26 cellular contexts compared by ENCODE assay signal in the genomic region with DNA sequence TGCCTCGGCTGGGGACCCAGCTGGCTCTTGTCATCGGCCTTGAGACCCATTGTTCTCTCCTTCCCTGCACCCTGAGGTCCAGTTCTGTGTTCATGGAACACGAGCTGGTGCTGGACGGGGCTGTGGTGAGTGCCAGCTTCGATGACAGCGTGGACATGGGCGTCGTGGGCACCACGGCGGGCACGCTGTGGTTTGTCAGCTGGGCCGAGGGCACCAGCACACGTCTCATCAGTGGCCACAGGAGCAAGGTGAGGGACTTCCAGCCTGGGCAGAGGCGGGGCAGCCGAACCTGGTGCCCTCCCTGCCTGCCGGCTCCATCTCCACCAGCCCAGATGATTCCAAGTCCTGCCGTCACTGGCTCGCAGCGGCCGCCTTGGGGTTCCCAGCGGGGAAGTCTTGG. TPM values are rescaled to one million over a fixed set of nuclear protein-coding genes. Genes with fewer than 3 reads are reported as not detected.
DNase-seq lines count a peak whose midpoint lies in the region; ATAC-seq and TF ChIP-seq lines count a peak whose summit lies in the region.
"Had no signal": no experiment of that assay in that cellular context is flagged by ENCODE, and none has a peak within 500 bp of the region (broad histone marks: within the 10 kb centered on the region; RNA-seq: fewer than 3 reads in every experiment).

No MANE protein-coding gene starts in this region.

- H2AFZ ChIP-seq in HCT116 (ENCODE audit: low read depth, low read length, poor library complexity, severe bottlenecking), result no peak overlapping the region
- H2AFZ ChIP-seq in neuronal stem cell (ENCODE audit: low read length), result no peak overlapping the region

- TF ChIP-seq RAD21 in HCT116 (IDR thresholded peaks at IDR 0.05; ENCODE audit: low read depth), result no peak

- H3K4me1 ChIP-seq in HCT116 (ENCODE audit: control insufficient read depth in 1 of 2, insufficient read depth in 2 of 2, low read length in 2 of 2) (peaks cover 3 to 12% of the 10 kb centered on the region in 2 experiments; a peak in 2 of 4 replicates), HEK293 (ENCODE audit: control insufficient read depth, insufficient read depth, low read length) (peaks cover 3% of the 10 kb centered on the region; the same call in 1 of the 2 replicates), neuronal stem cell (ENCODE audit: control insufficient read depth in 2 of 2, insufficient read depth in 1 of 2, low read depth in 1 of 2, low read length in 2 of 2) (peaks cover 3 to 6% of the 10 kb centered on the region in 2 donors)

- DNase-seq in HCT116 (ENCODE audit: low read depth, low spot score), result no peak
- no peak for DNase-seq in activated T-helper 1 cell treated with anti-CD3 and anti-CD28 coated beads, Interleukin-12 subunit alpha, Interleukin-12 subunit beta, Interleukin-2, Interleukin-4 antibody, amounts not matched to agents 30 ng/mL and 10 ng/mL and 1 ng/mL, durations not matched to agents 14 hours and 24 hours and 36 hours (ENCODE audit: low spot score)
- DNase-seq in neuronal stem cell (ENCODE audit: low spot score), result no peak
- no peak for DNase-seq in NCI-H524 (lab: John Stamatoyannopoulos, UW)
- DNase-seq in retina, result no peak
- DNase-seq in RKO (ENCODE audit: low spot score), result no peak
- DNase-seq: 8988T; ACHN; BE2C; C1 segment of cervical spinal cord; CD4-positive, alpha-beta memory T cell; CD4-positive, CD25-positive, alpha-beta regulatory T cell; CD8-positive, alpha-beta memory T cell; COR-L47; DMS 273 treated with DMSO at 0.1 percent for 48 hours; DMS153; DMS53; DMS79; DND-41; EL; GDM1 had no signal

- H3K27ac ChIP-seq in HCT116 (ENCODE audit: low read depth, low read length), result no peak overlapping the region
- H3K27ac ChIP-seq in HEK293 (ENCODE audit: extremely low read depth, low read depth, low read length), result no peak overlapping the region
- no peak overlapping the region for H3K27ac ChIP-seq in neuronal stem cell (replicated peaks; ENCODE audit: low read length)

- H3K4ac ChIP-seq in neuronal stem cell (ENCODE audit: low read length), result no peak overlapping the region

- no peak overlapping the region for H2BK15ac ChIP-seq in neuronal stem cell (ENCODE audit: low read length)

- no peak overlapping the region for H3K18ac ChIP-seq in neuronal stem cell (ENCODE audit: low read length)

- no peaks in the 10 kb centered on the region for H3K9me2 ChIP-seq in HCT116 (ENCODE audit: insufficient read depth)

- no peak overlapping the region for H2BK120ac ChIP-seq in neuronal stem cell (ENCODE audit: low read depth, low read length)

- RAD21 ChIA-PET in HCT116 (lab: Charles Lee; ENCODE audit: low non-redundant PET in 1 of 2, low total read pairs in 2 of 2, uncharacterized antibody in 2 of 2, unreplicated experiment in 2 of 2), result no interaction called here

- H3K9me3 ChIP-seq in HCT116 (ENCODE audit: control insufficient read depth in 1 of 2, insufficient read depth in 1 of 2, low read depth in 1 of 2, low read length in 2 of 2), result no peaks in the 10 kb centered on the region
- H3K9me3 ChIP-seq in HEK293 (ENCODE audit: control insufficient read depth, insufficient read depth, low read depth, low read length), result no peaks in the 10 kb centered on the region
- no peaks in the 10 kb centered on the region for H3K9me3 ChIP-seq in neuronal stem cell (replicated peaks in 1 of 2; ENCODE audit: control insufficient read depth in 2 of 2, insufficient read depth in 1 of 2, low read depth in 1 of 2, low read length in 2 of 2)
- H3K9me3 ChIP-seq: BE2C, BLaER1 had no signal

- H4K91ac ChIP-seq in neuronal stem cell (ENCODE audit: low read depth, low read length, poor library complexity), result no peak overlapping the region

- H3K4me1 Mint-ChIP-seq in activated T-helper 1 cell treated with anti-CD3 and anti-CD28 coated beads, Interleukin-12 subunit alpha, Interleukin-12 subunit beta, Interleukin-2, Interleukin-4 antibody, amounts not matched to agents 30 ng/mL and 10 ng/mL and 1 ng/mL, durations not matched to agents 14 hours and 24 hours and 36 hours (ENCODE audit: low read depth), result peaks cover 2% of the 10 kb centered on the region

- H3K9ac ChIP-seq in HCT116 (ENCODE audit: low read length), result no peak overlapping the region
- peak overlapping the region; percentile 60 for H3K9ac ChIP-seq in neuronal stem cell (ENCODE audit: low read depth, low read length, poor library complexity)

- intact Hi-C loops in HCT116 (cut with micrococcal nuclease), result no loop called here
- intact Hi-C loops in activated T-helper 1 cell treated with anti-CD3 and anti-CD28 coated beads, Interleukin-12 subunit alpha, Interleukin-12 subunit beta, Interleukin-2, Interleukin-4 antibody, amounts not matched to agents 30 ng/mL and 10 ng/mL and 1 ng/mL, durations not matched to agents 14 hours and 24 hours and 36 hours (cut with micrococcal nuclease), result no loop called here

- no peak overlapping the region for H2BK12ac ChIP-seq in neuronal stem cell (ENCODE audit: low read length)

- H3K4me3 Mint-ChIP-seq in activated T-helper 1 cell treated with anti-CD3 and anti-CD28 coated beads, Interleukin-12 subunit alpha, Interleukin-12 subunit beta, Interleukin-2, Interleukin-4 antibody, amounts not matched to agents 30 ng/mL and 10 ng/mL and 1 ng/mL, durations not matched to agents 14 hours and 24 hours and 36 hours, result no peak overlapping the region
- H3K4me3 Mint-ChIP-seq: CD14-positive monocyte; CD4-positive, CD25-positive, alpha-beta regulatory T cell had no signal

- no peaks in the 10 kb centered on the region for H3K36me3 ChIP-seq in HCT116 (ENCODE audit: control insufficient read depth in 1 of 2, insufficient read depth in 2 of 2, low read length in 2 of 2)
- peaks cover 0 to 51% of the 10 kb centered on the region in 2 experiments; a peak in 2 of 3 replicates for H3K36me3 ChIP-seq in HEK293 (ENCODE audit: control insufficient read depth in 2 of 2, insufficient read depth in 1 of 2, low read length in 2 of 2)
- H3K36me3 ChIP-seq in neuronal stem cell (replicated peaks in 1 of 2; ENCODE audit: control insufficient read depth in 2 of 2, insufficient read depth in 2 of 2, low read length in 2 of 2), result peaks cover 11 to 43% of the 10 kb centered on the region in 2 donors

- TSS peak; percentile 29 for BruUV-seq in HCT116 (replicated peaks; lab: Mats Ljungman, UMichigan)

- CTCF ChIA-PET in HCT116 (lab: Charles Lee), result no interaction called here
- CTCF ChIA-PET in HEK293 (lab: Yijun Ruan, JAX), result interaction anchor here (0.7 to 0.9 kb wide), 2 partner anchors 44 to 271 kb away, joined by 3 to 4 read pairs; no protein-coding TSS in a partner anchor

- H3K4me2 ChIP-seq in HCT116 (ENCODE audit: low read length) (no peak overlapping the region), neuronal stem cell (ENCODE audit: insufficient read depth, low read length, poor library complexity, severe bottlenecking) (no peak overlapping the region)
- H3K4me2 ChIP-seq: BLaER1 had no signal

- no peaks in the 10 kb centered on the region for H3K36me3 Mint-ChIP-seq in activated T-helper 1 cell treated with anti-CD3 and anti-CD28 coated beads, Interleukin-12 subunit alpha, Interleukin-12 subunit beta, Interleukin-2, Interleukin-4 antibody, amounts not matched to agents 30 ng/mL and 10 ng/mL and 1 ng/mL, durations not matched to agents 14 hours and 24 hours and 36 hours (ENCODE audit: low read depth)
- H3K36me3 Mint-ChIP-seq: CD4-positive, alpha-beta memory T cell; CD4-positive, CD25-positive, alpha-beta regulatory T cell; CD8-positive, alpha-beta memory T cell had no signal

- H3K27ac Mint-ChIP-seq in activated T-helper 1 cell treated with anti-CD3 and anti-CD28 coated beads, Interleukin-12 subunit alpha, Interleukin-12 subunit beta, Interleukin-2, Interleukin-4 antibody, amounts not matched to agents 30 ng/mL and 10 ng/mL and 1 ng/mL, durations not matched to agents 14 hours and 24 hours and 36 hours, result peak overlapping the region; percentile 5
- H3K27ac Mint-ChIP-seq: CD4-positive, alpha-beta memory T cell; CD4-positive, CD25-positive, alpha-beta regulatory T cell; CD8-positive, alpha-beta memory T cell had no signal

- no peaks in the 10 kb centered on the region for H3K9me3 Mint-ChIP-seq in activated T-helper 1 cell treated with anti-CD3 and anti-CD28 coated beads, Interleukin-12 subunit alpha, Interleukin-12 subunit beta, Interleukin-2, Interleukin-4 antibody, amounts not matched to agents 30 ng/mL and 10 ng/mL and 1 ng/mL, durations not matched to agents 14 hours and 24 hours and 36 hours
- H3K9me3 Mint-ChIP-seq: CD14-positive monocyte; CD4-positive, alpha-beta memory T cell; CD4-positive, CD25-positive, alpha-beta regulatory T cell; CD8-positive, alpha-beta memory T cell had no signal

- no peak overlapping the region for H3K23ac ChIP-seq in neuronal stem cell (ENCODE audit: low read depth, low read length, poor library complexity)

- TF ChIP-seq CTCF in HCT116 (IDR thresholded peaks at IDR 0.05 in 2 of 3, conservative IDR thresholded peaks at IDR 0.05 in 1 of 3; ENCODE audit: borderline replicate concordance in 1 of 3, insufficient read depth in 1 of 3, low read depth in 2 of 3, low read length in 2 of 3), result no peak
- TF ChIP-seq CTCF in HEK293 (tag by site-specific recombination; IDR thresholded peaks at IDR 0.05), result no peak

- no peaks in the 10 kb centered on the region for H3K27me3 ChIP-seq in HCT116 (ENCODE audit: insufficient read depth, low read length)
- no peaks in the 10 kb centered on the region for H3K27me3 ChIP-seq in neuronal stem cell (ENCODE audit: control insufficient read depth in 3 of 3, insufficient read depth in 3 of 3, low read depth in 1 of 3, low read length in 3 of 3)
- H3K27me3 ChIP-seq: BE2C, BLaER1 had no signal

- H2AK5ac ChIP-seq in neuronal stem cell (ENCODE audit: low read depth, low read length), result peak overlapping the region; percentile 56

- no peaks in the 10 kb centered on the region for H3K27me3 Mint-ChIP-seq in activated T-helper 1 cell treated with anti-CD3 and anti-CD28 coated beads, Interleukin-12 subunit alpha, Interleukin-12 subunit beta, Interleukin-2, Interleukin-4 antibody, amounts not matched to agents 30 ng/mL and 10 ng/mL and 1 ng/mL, durations not matched to agents 14 hours and 24 hours and 36 hours (ENCODE audit: insufficient read depth)
- H3K27me3 Mint-ChIP-seq: CD4-positive, alpha-beta memory T cell; CD4-positive, CD25-positive, alpha-beta regulatory T cell; CD8-positive, alpha-beta memory T cell had no signal

- no peak overlapping the region for H3K14ac ChIP-seq in neuronal stem cell (ENCODE audit: low read length)

- no peaks in the 10 kb centered on the region for H4K20me1 ChIP-seq in HCT116 (ENCODE audit: insufficient read depth)
- H4K20me1 ChIP-seq: BLaER1 had no signal

- no peak overlapping the region for H4K8ac ChIP-seq in neuronal stem cell (ENCODE audit: low read depth, low read length)

- TF ChIP-seq POLR2A in HCT116 (IDR thresholded peaks at IDR 0.05; ENCODE audit: borderline replicate concordance, extremely low read depth, insufficient read depth, insufficient read length), result no peak

- no peaks in the 10 kb centered on the region for H3K79me2 ChIP-seq in HCT116 (ENCODE audit: insufficient read depth, low read length)

- no peak overlapping the region for H3K4me3 ChIP-seq in HCT116 (replicated peaks in 1 of 2; ENCODE audit: low read depth in 1 of 2, low read length in 2 of 2)
- no peak overlapping the region for H3K4me3 ChIP-seq in HEK293 (ENCODE audit: low read depth, low read length)
- peak overlapping the region in 1 of 2 donors; percentile 28 for H3K4me3 ChIP-seq in neuronal stem cell (ENCODE audit: low read length in 2 of 2)
- H3K4me3 ChIP-seq: BLaER1, GM12878 had no signal

- WGBS in neuronal stem cell (ENCODE audit: extremely low coverage in 2 of 2, insufficient read length in 2 of 2, insufficient replicate concordance in 1 of 2), 2 donors, result no CpG with 5 or more reads among the region's 21 CpGs

- POLR2A ChIA-PET in HCT116 (lab: Charles Lee) (no interaction called here), HEK293 (lab: Yijun Ruan, JAX) (interaction anchor here (1.2 kb wide), 1 partner anchor 13 kb away, joined by 4 read pairs; a partner anchor contains a TSS)

- peaks cover 15% of the 10 kb centered on the region for H3K79me1 ChIP-seq in neuronal stem cell (ENCODE audit: low read depth, low read length)

- ATAC-seq in HCT116, result no peak
- ATAC-seq in GM18517 (IDR thresholded peaks at IDR 0.05; ENCODE audit: unreplicated experiment), result no peak
- ATAC-seq: GM12878 had no signal

- no peak overlapping the region for H2BK5ac ChIP-seq in neuronal stem cell (ENCODE audit: low read length)

RNA-seq across cellular contexts. Expression of a gene that starts 5.3 kb away (rescaled TPM):
- total RNA-seq in HCT116 (2021; ENCODE audit: unreplicated experiment), result 98.5 TPM
- 62.9 and 63.5 TPM in 2 replicates for polyA plus RNA-seq in HCT116 (2012)
- 165 and 177 TPM in 2 replicates for total RNA-seq in activated T-helper 1 cell treated with anti-CD3 and anti-CD28 coated beads, Interleukin-12 subunit alpha, Interleukin-12 subunit beta, Interleukin-2, Interleukin-4 antibody, amounts not matched to agents 30 ng/mL and 10 ng/mL and 1 ng/mL, durations not matched to agents 14 hours and 24 hours and 36 hours
- 68.0 TPM for polyA plus RNA-seq in neuronal stem cell (2013, experiment 1 of 2)
- polyA plus RNA-seq in neuronal stem cell (2013, experiment 2 of 2), result 63.4 TPM

RNA-seq across cellular contexts. Expression of a gene that starts 12.9 kb away (rescaled TPM):
- 12.7 TPM for total RNA-seq in HCT116 (2021; ENCODE audit: unreplicated experiment)
- 8.9 and 10.5 TPM in 2 replicates for polyA plus RNA-seq in HCT116 (2012)
- total RNA-seq in activated T-helper 1 cell treated with anti-CD3 and anti-CD28 coated beads, Interleukin-12 subunit alpha, Interleukin-12 subunit beta, Interleukin-2, Interleukin-4 antibody, amounts not matched to agents 30 ng/mL and 10 ng/mL and 1 ng/mL, durations not matched to agents 14 hours and 24 hours and 36 hours, result 0.71 and 1.1 TPM in 2 replicates
- 2.2 TPM for polyA plus RNA-seq in neuronal stem cell (2013, experiment 1 of 2)
- 1.8 TPM for polyA plus RNA-seq in neuronal stem cell (2013, experiment 2 of 2)
- polyA plus RNA-seq: CD14-positive monocyte had no signal

RNA-seq across cellular contexts. Expression of a gene that starts 13.4 kb away (rescaled TPM):
- total RNA-seq in HCT116 (2021; ENCODE audit: unreplicated experiment), result 73.7 TPM
- 45.4 and 47.6 TPM in 2 replicates for polyA plus RNA-seq in HCT116 (2012)
- 81.2 and 82.3 TPM in 2 replicates for total RNA-seq in activated T-helper 1 cell treated with anti-CD3 and anti-CD28 coated beads, Interleukin-12 subunit alpha, Interleukin-12 subunit beta, Interleukin-2, Interleukin-4 antibody, amounts not matched to agents 30 ng/mL and 10 ng/mL and 1 ng/mL, durations not matched to agents 14 hours and 24 hours and 36 hours
- 16.6 TPM for polyA plus RNA-seq in neuronal stem cell (2013, experiment 1 of 2)
- polyA plus RNA-seq in neuronal stem cell (2013, experiment 2 of 2), result 15.8 TPM

RNA-seq across cellular contexts. Expression of a gene that starts 17.6 kb away (rescaled TPM):
- 111 TPM for total RNA-seq in HCT116 (2021; ENCODE audit: unreplicated experiment)
- 85.9 and 95.7 TPM in 2 replicates for polyA plus RNA-seq in HCT116 (2012)
- 94.0 and 95.4 TPM in 2 replicates for total RNA-seq in activated T-helper 1 cell treated with anti-CD3 and anti-CD28 coated beads, Interleukin-12 subunit alpha, Interleukin-12 subunit beta, Interleukin-2, Interleukin-4 antibody, amounts not matched to agents 30 ng/mL and 10 ng/mL and 1 ng/mL, durations not matched to agents 14 hours and 24 hours and 36 hours
- polyA plus RNA-seq in neuronal stem cell (2013, experiment 1 of 2), result 68.3 TPM
- polyA plus RNA-seq in neuronal stem cell (2013, experiment 2 of 2), result 66.0 TPM

RNA-seq across cellular contexts. Expression of a gene that starts 21.0 kb away (rescaled TPM):
- total RNA-seq in HCT116 (2021; ENCODE audit: unreplicated experiment), result 34.9 TPM
- polyA plus RNA-seq in HCT116 (2012), result 36.7 and 37.1 TPM in 2 replicates
- total RNA-seq in activated T-helper 1 cell treated with anti-CD3 and anti-CD28 coated beads, Interleukin-12 subunit alpha, Interleukin-12 subunit beta, Interleukin-2, Interleukin-4 antibody, amounts not matched to agents 30 ng/mL and 10 ng/mL and 1 ng/mL, durations not matched to agents 14 hours and 24 hours and 36 hours, result 66.5 and 67.6 TPM in 2 replicates
- polyA plus RNA-seq in neuronal stem cell (2013, experiment 1 of 2), result 10.3 TPM
- 10.5 TPM for polyA plus RNA-seq in neuronal stem cell (2013, experiment 2 of 2)
